In the genomic region with DNA sequence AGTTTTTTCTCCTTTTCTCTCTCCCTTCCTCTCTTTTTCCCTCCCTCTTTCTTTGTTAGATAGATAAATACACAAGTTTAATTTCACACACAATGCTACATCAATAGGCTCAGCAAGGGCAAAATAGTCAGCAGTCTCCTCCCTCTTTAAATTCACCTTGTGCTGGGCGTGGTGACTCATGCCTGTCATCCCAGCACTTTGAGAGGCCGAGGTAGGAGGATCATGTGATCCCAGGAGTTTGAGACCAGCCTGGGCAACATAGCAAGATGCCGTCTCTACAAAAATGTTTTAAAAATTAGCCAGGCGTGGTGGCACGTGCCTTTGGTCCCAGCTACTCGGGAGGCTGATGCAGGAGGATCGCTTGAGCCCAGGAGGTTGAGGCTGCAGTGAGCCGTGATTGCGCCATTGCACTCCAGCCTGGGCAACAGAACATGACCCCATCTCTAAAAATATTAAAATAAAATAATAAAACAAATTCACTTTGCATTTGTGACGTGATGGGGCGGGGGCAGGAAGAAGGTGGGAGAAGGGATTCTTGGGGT, we compare ENCODE assay signal across 17 cellular contexts. TPM values are rescaled to one million over a fixed set of nuclear protein-coding genes. Genes with fewer than 3 reads are reported as not detected.
DNase-seq lines count a peak whose midpoint lies in the region; ATAC-seq and TF ChIP-seq lines count a peak whose summit lies in the region.
"Had no signal": no experiment of that assay in that cellular context is flagged by ENCODE, and none has a peak within 500 bp of the region (broad histone marks: within the 10 kb centered on the region; RNA-seq: fewer than 3 reads in every experiment).

No MANE protein-coding gene starts in this region.

- no peaks in the 10 kb centered on the region for H3K27me3 Mint-ChIP-seq in activated CD4-positive, alpha-beta T cell treated with anti-CD3 and anti-CD28 coated beads for 36 hours
- no peaks in the 10 kb centered on the region for H3K27me3 Mint-ChIP-seq in activated CD4-positive, alpha-beta T cell treated with anti-CD3 and anti-CD28 coated beads, Interleukin-2, amount 10 ng/mL, durations not matched to agents 7 days and 5 days
- H3K27me3 Mint-ChIP-seq in activated B cell treated with CpG ODN at 0.5 μM for 24 hours = no peaks in the 10 kb centered on the region
- no peaks in the 10 kb centered on the region for H3K27me3 Mint-ChIP-seq in T-helper 17 cell

- H3K27me3 ChIP-seq in colonic mucosa = no peaks in the 10 kb centered on the region
- H3K27me3 ChIP-seq: hepatocyte, ovary, SJSA1 had no signal

- peak overlapping the region; percentile 79 for H3K27ac Mint-ChIP-seq in activated CD4-positive, alpha-beta T cell treated with anti-CD3 and anti-CD28 coated beads for 36 hours
- H3K27ac Mint-ChIP-seq in activated CD4-positive, alpha-beta T cell treated with anti-CD3 and anti-CD28 coated beads, Interleukin-2, amount 10 ng/mL, durations not matched to agents 7 days and 5 days = no peak overlapping the region
- peak overlapping the region; percentile 38 for H3K27ac Mint-ChIP-seq in activated B cell treated with CpG ODN at 0.5 μM for 24 hours
- H3K27ac Mint-ChIP-seq in stimulated activated effector memory CD8-positive, alpha-beta T cell treated with anti-CD3 and anti-CD28 coated beads, Interleukin-12 subunit alpha, Interleukin-12 subunit beta, amount 100 ng/mL, for 72 hours = peak overlapping the region; percentile 56
- no peak overlapping the region for H3K27ac Mint-ChIP-seq in T-helper 17 cell

- no peak overlapping the region for H3K4me3 Mint-ChIP-seq in activated CD4-positive, alpha-beta T cell treated with anti-CD3 and anti-CD28 coated beads for 36 hours
- H3K4me3 Mint-ChIP-seq in activated CD4-positive, alpha-beta T cell treated with anti-CD3 and anti-CD28 coated beads, Interleukin-2, amount 10 ng/mL, durations not matched to agents 7 days and 5 days = no peak overlapping the region
- H3K4me3 Mint-ChIP-seq in activated B cell treated with CpG ODN at 0.5 μM for 24 hours (peak overlapping the region; percentile 15), T-helper 17 cell (no peak overlapping the region)
- no peak overlapping the region for H3K4me3 Mint-ChIP-seq in stimulated activated effector memory CD8-positive, alpha-beta T cell treated with anti-CD3 and anti-CD28 coated beads, Interleukin-12 subunit alpha, Interleukin-12 subunit beta, amount 100 ng/mL, for 72 hours

- no peak overlapping the region for H3K9ac ChIP-seq in colonic mucosa (ENCODE audit: low read depth in 2 of 2, low read length in 2 of 2)

- no peak overlapping the region for H3K4me3 ChIP-seq in colonic mucosa
- H3K4me3 ChIP-seq: hepatocyte, ovary, SJSA1, smooth muscle cell had no signal

- peaks cover 87% of the 10 kb centered on the region for H3K36me3 Mint-ChIP-seq in activated CD4-positive, alpha-beta T cell treated with anti-CD3 and anti-CD28 coated beads for 36 hours (ENCODE audit: low read depth)
- peaks cover 73% of the 10 kb centered on the region for H3K36me3 Mint-ChIP-seq in activated CD4-positive, alpha-beta T cell treated with anti-CD3 and anti-CD28 coated beads, Interleukin-2, amount 10 ng/mL, durations not matched to agents 7 days and 5 days (ENCODE audit: low read depth)
- H3K36me3 Mint-ChIP-seq in activated B cell treated with CpG ODN at 0.5 μM for 24 hours (ENCODE audit: low read depth) = peaks cover 74% of the 10 kb centered on the region
- H3K36me3 Mint-ChIP-seq in stimulated activated effector memory CD8-positive, alpha-beta T cell treated with anti-CD3 and anti-CD28 coated beads, Interleukin-12 subunit alpha, Interleukin-12 subunit beta, amount 100 ng/mL, for 72 hours = peaks cover 96% of the 10 kb centered on the region
- H3K36me3 Mint-ChIP-seq in T-helper 17 cell (ENCODE audit: low read depth) = peaks cover 2% of the 10 kb centered on the region

- intact Hi-C loops in activated CD4-positive, alpha-beta T cell treated with anti-CD3 and anti-CD28 coated beads for 36 hours (cut with DNase I, micrococcal nuclease) = no loop called here
- intact Hi-C loops in activated B cell treated with CpG ODN at 0.5 μM for 24 hours (cut with micrococcal nuclease) (no loop called here), colonic mucosa (cut with DNase I) (no loop called here), left colon (cut with DNase I, micrococcal nuclease) (no loop called here)

- H3K9me3 ChIP-seq in colonic mucosa (no peaks in the 10 kb centered on the region), T-helper 17 cell (ENCODE audit: control insufficient read depth, low read length, poor library complexity, severe bottlenecking) (no peaks in the 10 kb centered on the region)
- H3K9me3 ChIP-seq: ovary, SJSA1 had no signal

- no peak overlapping the region for H3K27ac ChIP-seq in colonic mucosa
- H3K27ac ChIP-seq: hepatocyte, ovary, SJSA1 had no signal

- no peak for ATAC-seq in activated CD4-positive, alpha-beta T cell treated with anti-CD3 and anti-CD28 coated beads for 36 hours
- ATAC-seq in activated B cell treated with CpG ODN at 0.5 μM for 24 hours (ENCODE audit: low read depth) = no peak
- no peak for ATAC-seq in stimulated activated effector memory CD8-positive, alpha-beta T cell treated with anti-CD3 and anti-CD28 coated beads, Interleukin-12 subunit alpha, Interleukin-12 subunit beta, amount 100 ng/mL, for 72 hours
- ATAC-seq in left colon = no peak
- no peak for ATAC-seq in T-helper 17 cell

- H3K9me3 Mint-ChIP-seq in activated CD4-positive, alpha-beta T cell treated with anti-CD3 and anti-CD28 coated beads for 36 hours (ENCODE audit: low read depth) = no peaks in the 10 kb centered on the region
- no peaks in the 10 kb centered on the region for H3K9me3 Mint-ChIP-seq in activated CD4-positive, alpha-beta T cell treated with anti-CD3 and anti-CD28 coated beads, Interleukin-2, amount 10 ng/mL, durations not matched to agents 7 days and 5 days
- no peaks in the 10 kb centered on the region for H3K9me3 Mint-ChIP-seq in activated B cell treated with CpG ODN at 0.5 μM for 24 hours
- no peaks in the 10 kb centered on the region for H3K9me3 Mint-ChIP-seq in stimulated activated effector memory CD8-positive, alpha-beta T cell treated with anti-CD3 and anti-CD28 coated beads, Interleukin-12 subunit alpha, Interleukin-12 subunit beta, amount 100 ng/mL, for 72 hours

- CTCF ChIA-PET in activated CD4-positive, alpha-beta T cell treated with anti-CD3 and anti-CD28 coated beads for 36 hours (lab: Charles Lee) = no interaction called here
- CTCF ChIA-PET in activated CD4-positive, alpha-beta T cell treated with anti-CD3 and anti-CD28 coated beads, Interleukin-2, amount 10 ng/mL, durations not matched to agents 7 days and 5 days (lab: Charles Lee) = no interaction called here
- CTCF ChIA-PET in activated B cell treated with CpG ODN at 0.5 μM for 24 hours (lab: Charles Lee) = interaction anchor here (1.5 kb wide), 1 partner anchor 26 kb away, joined by 3 read pairs; no protein-coding TSS in a partner anchor

- TF ChIP-seq CTCF in activated B cell treated with CpG ODN at 0.5 μM for 24 hours (IDR thresholded peaks at IDR 0.05) (no peak), colonic mucosa (IDR thresholded peaks at IDR 0.05) (no peak)

- POLR2A ChIA-PET in activated CD4-positive, alpha-beta T cell treated with anti-CD3 and anti-CD28 coated beads for 36 hours (lab: Charles Lee) = no interaction called here
- POLR2A ChIA-PET in activated CD4-positive, alpha-beta T cell treated with anti-CD3 and anti-CD28 coated beads, Interleukin-2, amount 10 ng/mL, durations not matched to agents 7 days and 5 days (lab: Charles Lee) = no interaction called here
- POLR2A ChIA-PET in activated B cell treated with CpG ODN at 0.5 μM for 24 hours (lab: Charles Lee) = interaction anchor here (1.0 to 11.7 kb wide), 6 partner anchors 22 to 226 kb away, joined by 4 to 360 read pairs (median 21); a partner anchor contains a TSS

- no peaks in the 10 kb centered on the region for H3K4me1 ChIP-seq in colonic mucosa
- H3K4me1 ChIP-seq: SJSA1 had no signal

- DNase-seq in activated CD4-positive, alpha-beta T cell treated with anti-CD3 and anti-CD28 coated beads for 36 hours = no peak
- no peak for DNase-seq in activated CD4-positive, alpha-beta T cell treated with anti-CD3 and anti-CD28 coated beads, Interleukin-2, amount 10 ng/mL, durations not matched to agents 7 days and 5 days
- DNase-seq in activated B cell treated with CpG ODN at 0.5 μM for 24 hours (no peak), colonic mucosa (peak; percentile 1), NCI-H226 (no peak), left colon (no peak), T-helper 17 cell (no peak)
- peak in 1 of 2 donors; percentile 26 for DNase-seq in stimulated activated effector memory CD8-positive, alpha-beta T cell treated with anti-CD3 and anti-CD28 coated beads, Interleukin-12 subunit alpha, Interleukin-12 subunit beta, amount 100 ng/mL, for 72 hours (ENCODE audit: low spot score in 2 of 2)
- DNase-seq: KBM-7, kidney glomerular epithelial cell, midbrain, NCI-H1105 had no signal

- peaks cover 78% of the 10 kb centered on the region for H3K4me1 Mint-ChIP-seq in activated CD4-positive, alpha-beta T cell treated with anti-CD3 and anti-CD28 coated beads for 36 hours
- H3K4me1 Mint-ChIP-seq in activated CD4-positive, alpha-beta T cell treated with anti-CD3 and anti-CD28 coated beads, Interleukin-2, amount 10 ng/mL, durations not matched to agents 7 days and 5 days = peaks cover 68% of the 10 kb centered on the region
- H3K4me1 Mint-ChIP-seq in activated B cell treated with CpG ODN at 0.5 μM for 24 hours (peaks cover 89% of the 10 kb centered on the region), T-helper 17 cell (peaks cover 17% of the 10 kb centered on the region)
- H3K4me1 Mint-ChIP-seq in stimulated activated effector memory CD8-positive, alpha-beta T cell treated with anti-CD3 and anti-CD28 coated beads, Interleukin-12 subunit alpha, Interleukin-12 subunit beta, amount 100 ng/mL, for 72 hours = peaks cover 63% of the 10 kb centered on the region

- H3K36me3 ChIP-seq in colonic mucosa = no peaks in the 10 kb centered on the region
- H3K36me3 ChIP-seq: ovary, SJSA1 had no signal

RNA-seq across cellular contexts. Expression of a gene that starts 27.4 kb away (rescaled TPM):
- 10 to 100 TPM; 61.8 to 73.5 TPM for total RNA-seq in activated CD4-positive, alpha-beta T cell treated with anti-CD3 and anti-CD28 coated beads for 36 hours
- total RNA-seq in activated CD4-positive, alpha-beta T cell treated with anti-CD3 and anti-CD28 coated beads, Interleukin-2, amount 10 ng/mL, durations not matched to agents 7 days and 5 days = 10 to 100 TPM; 44.4 to 45.6 TPM
- total RNA-seq in activated B cell treated with CpG ODN at 0.5 μM for 24 hours (144 and 167 TPM in 2 replicates), colonic mucosa (under 1 TPM; 0.56 to 0.91 TPM), left colon (1 to 10 TPM in 1 of 2 donors, under 1 TPM in 1; 0.40 to 1.0 TPM), T-helper 17 cell (10 to 100 TPM; 17.6 to 26.4 TPM)
- total RNA-seq: G401, smooth muscle cell had no signal

Comparison
In these comparisons a context has a peak if more than half of its experiments do, and no peak if none do; other contexts are left out.
1. H3K27ac Mint-ChIP-seq: peak in activated CD4-positive, alpha-beta T cell treated with anti-CD3 and anti-CD28 coated beads for 36 hours (single experiment), activated B cell treated with CpG ODN at 0.5 μM for 24 hours (single experiment) and stimulated activated effector memory CD8-positive, alpha-beta T cell treated with anti-CD3 and anti-CD28 coated beads, Interleukin-12 subunit alpha, Interleukin-12 subunit beta, amount 100 ng/mL, for 72 hours (single experiment); none in activated CD4-positive, alpha-beta T cell treated with anti-CD3 and anti-CD28 coated beads, Interleukin-2, amount 10 ng/mL, durations not matched to agents 7 days and 5 days (single experiment) and T-helper 17 cell (single experiment).
2. RNA of a gene that starts 27.4 kb away (total RNA-seq): 144 to 167 TPM in activated B cell treated with CpG ODN at 0.5 μM for 24 hours, 61.8 to 73.5 TPM in activated CD4-positive, alpha-beta T cell treated with anti-CD3 and anti-CD28 coated beads for 36 hours, 44.4 to 45.6 TPM in activated CD4-positive, alpha-beta T cell treated with anti-CD3 and anti-CD28 coated beads, Interleukin-2, amount 10 ng/mL, durations not matched to agents 7 days and 5 days and 17.6 to 26.4 TPM in T-helper 17 cell; 0.40 to 1.0 TPM in left colon and 0.56 to 0.91 TPM in colonic mucosa; every median in the first group is over 4 times any median in the second.